25 cellular contexts compared by ENCODE assay signal in the genomic region with DNA sequence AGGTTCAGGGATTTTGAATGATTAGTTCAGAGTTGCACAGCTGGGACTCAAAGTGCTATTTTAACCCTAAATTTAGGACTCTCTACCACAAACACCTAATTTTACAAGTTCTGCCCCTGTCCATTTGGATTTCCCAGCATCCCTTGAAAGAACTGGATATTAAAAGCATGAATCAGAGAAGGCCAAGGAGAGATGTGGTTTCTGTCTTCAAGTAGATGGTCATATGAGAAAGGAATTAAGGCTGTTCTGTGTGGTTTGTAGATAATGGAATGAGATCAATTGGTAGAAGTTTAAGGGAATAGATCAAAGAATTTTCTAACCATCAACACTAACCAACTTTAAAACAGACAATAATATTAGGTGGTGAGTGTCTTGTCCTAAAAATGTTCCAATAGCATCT.
A peak's percentile ranks its signal among the peaks of the same experiment; 100 is the strongest.
DNase-seq lines count a peak whose midpoint lies in the region; ATAC-seq, FAIRE-seq and TF ChIP-seq lines count a peak whose summit lies in the region.
"Had no signal": no experiment of that assay in that cellular context is flagged by ENCODE, and none has a peak within 500 bp of the region (broad histone marks: within the 10 kb centered on the region; RNA-seq: fewer than 3 reads in every experiment).

No MANE protein-coding gene starts in this region.

- no peaks in the 10 kb centered on the region for H3K9me3 Mint-ChIP-seq in astrocyte (ENCODE audit: unreplicated experiment)
- H3K9me3 Mint-ChIP-seq: CD4-positive, alpha-beta T cell; HFFc6 had no signal

- H3K79me2 ChIP-seq in astrocyte (ENCODE audit: insufficient read depth, low read length) = no peaks in the 10 kb centered on the region
- H3K79me2 ChIP-seq in smooth muscle cell (ENCODE audit: low read depth) = no peaks in the 10 kb centered on the region

- H3K36me3 Mint-ChIP-seq in astrocyte (ENCODE audit: low read depth, unreplicated experiment) = no peaks in the 10 kb centered on the region

- H3K36me3 ChIP-seq in astrocyte (ENCODE audit: insufficient read depth, low read length) (no peaks in the 10 kb centered on the region), smooth muscle cell (ENCODE audit: low read depth) (no peaks in the 10 kb centered on the region)

- FAIRE-seq in astrocyte (lab: Jason Lieb, UNC) (no peak), H54 (lab: Jason Lieb, UNC) (no peak)
- FAIRE-seq: A204.1, D721Med, GM12892, GM18507 had no signal

- no peak for TF ChIP-seq CTCF in astrocyte (IDR thresholded peaks at IDR 0.05; ENCODE audit: insufficient read depth, low read depth, low read length)
- TF ChIP-seq CTCF in choroid plexus epithelial cell (conservative IDR thresholded peaks at IDR 0.05; ENCODE audit: low read depth, low read length) = no peak
- TF ChIP-seq CTCF in smooth muscle cell (IDR thresholded peaks at IDR 0.05; ENCODE audit: borderline replicate concordance, insufficient read depth, poor library complexity, severe bottlenecking) = no peak

- H3K27ac ChIP-seq in astrocyte (ENCODE audit: low read depth, low read length) = no peak overlapping the region
- H3K27ac ChIP-seq in smooth muscle cell (ENCODE audit: low read depth) = peak overlapping the region; percentile 1
- H3K27ac ChIP-seq: C4-2B, HL-60 had no signal

- H3K4me3 ChIP-seq in astrocyte (ENCODE audit: insufficient read depth, low read depth, low read length) (no peak overlapping the region), choroid plexus epithelial cell (ENCODE audit: low read depth, low read length) (no peak overlapping the region), smooth muscle cell (no peak overlapping the region)
- H3K4me3 ChIP-seq: GM23338 had no signal

- no peak overlapping the region for H3K9ac ChIP-seq in astrocyte (ENCODE audit: low read length)
- no peak overlapping the region for H3K9ac ChIP-seq in smooth muscle cell (ENCODE audit: low read depth)

- H3F3A ChIP-seq in smooth muscle cell (ENCODE audit: low read depth) = no peaks in the 10 kb centered on the region

- peaks cover 10% of the 10 kb centered on the region for H3K4me1 Mint-ChIP-seq in astrocyte (ENCODE audit: low read depth, unreplicated experiment)

- no peak overlapping the region for H3K4me2 ChIP-seq in astrocyte (ENCODE audit: low read length)
- peak overlapping the region; percentile 1 for H3K4me2 ChIP-seq in smooth muscle cell

- no peak overlapping the region for H3K4me3 Mint-ChIP-seq in astrocyte (ENCODE audit: unreplicated experiment)
- H3K4me3 Mint-ChIP-seq: CD4-positive, alpha-beta T cell; GM23338; HFFc6 had no signal

- ATAC-seq in GM21447 (IDR thresholded peaks at IDR 0.05; ENCODE audit: unreplicated experiment) = no peak
- ATAC-seq: GM23338, HCT116 had no signal

- no peak overlapping the region for H3K27ac Mint-ChIP-seq in astrocyte (ENCODE audit: unreplicated experiment)
- H3K27ac Mint-ChIP-seq: CD4-positive, alpha-beta T cell; GM23338; HFFc6 had no signal

- H4K20me1 ChIP-seq in astrocyte (ENCODE audit: insufficient read depth, low read length) (no peaks in the 10 kb centered on the region), smooth muscle cell (ENCODE audit: low read depth) (no peaks in the 10 kb centered on the region)

- H3K9me3 ChIP-seq in astrocyte (ENCODE audit: insufficient read depth, low read depth, low read length) (no peaks in the 10 kb centered on the region), smooth muscle cell (replicated peaks; ENCODE audit: low read depth) (no peaks in the 10 kb centered on the region)
- H3K9me3 ChIP-seq: Caco-2 had no signal

- H3K27me3 Mint-ChIP-seq in astrocyte (ENCODE audit: low read depth, unreplicated experiment) = no peaks in the 10 kb centered on the region
- H3K27me3 Mint-ChIP-seq: CD4-positive, alpha-beta T cell had no signal

- peak; percentile 56 for DNase-seq in astrocyte (ENCODE audit: low read depth)
- peak; percentile 3 for DNase-seq in choroid plexus epithelial cell (ENCODE audit: low read depth)
- peak; percentile 19 for DNase-seq in kidney tubule cell (ENCODE audit: low spot score)
- no peak for DNase-seq in smooth muscle cell (lab: John Stamatoyannopoulos, UW; ENCODE audit: unreplicated experiment)
- no peak for DNase-seq in DMS 273 treated with DMSO at 0.1 percent for 48 hours (lab: John Stamatoyannopoulos, UW)
- no peak for DNase-seq in H54 (ENCODE audit: insufficient read length, low spot score)
- no peak for DNase-seq in midbrain (lab: John Stamatoyannopoulos, UW)
- DNase-seq: ACHN; AML-193; Caco-2; CD4-positive, alpha-beta T cell; DMS153; DMS79; GDM1; H7; HFFc6 had no signal

- H3K27me3 ChIP-seq in astrocyte (ENCODE audit: insufficient read depth, low read length) = no peaks in the 10 kb centered on the region
- no peaks in the 10 kb centered on the region for H3K27me3 ChIP-seq in smooth muscle cell (ENCODE audit: low read depth)

- no peak overlapping the region for H2AFZ ChIP-seq in astrocyte (ENCODE audit: low read depth, low read length)
- H2AFZ ChIP-seq in smooth muscle cell (ENCODE audit: low read depth) = no peak overlapping the region

- no peaks in the 10 kb centered on the region for H3K4me1 ChIP-seq in astrocyte (ENCODE audit: insufficient read depth, low read length)
- H3K4me1 ChIP-seq in smooth muscle cell (ENCODE audit: low read depth) = no peaks in the 10 kb centered on the region
- H3K4me1 ChIP-seq: Caco-2 had no signal

- no peak for TF ChIP-seq POLR2A in H54 (IDR thresholded peaks at IDR 0.05; ENCODE audit: low read depth, low read length)

Comparison
In these comparisons a context has a peak if more than half of its experiments do, and no peak if none do; other contexts are left out.
1. DNase-seq: peak in astrocyte (single experiment), choroid plexus epithelial cell (single experiment) and kidney tubule cell (single experiment); none in smooth muscle cell (single experiment), DMS 273 treated with DMSO at 0.1 percent for 48 hours (single experiment), H54 (single experiment) and midbrain (single experiment).